1 cellular context compared by ENCODE assay signal in the genomic region with DNA sequence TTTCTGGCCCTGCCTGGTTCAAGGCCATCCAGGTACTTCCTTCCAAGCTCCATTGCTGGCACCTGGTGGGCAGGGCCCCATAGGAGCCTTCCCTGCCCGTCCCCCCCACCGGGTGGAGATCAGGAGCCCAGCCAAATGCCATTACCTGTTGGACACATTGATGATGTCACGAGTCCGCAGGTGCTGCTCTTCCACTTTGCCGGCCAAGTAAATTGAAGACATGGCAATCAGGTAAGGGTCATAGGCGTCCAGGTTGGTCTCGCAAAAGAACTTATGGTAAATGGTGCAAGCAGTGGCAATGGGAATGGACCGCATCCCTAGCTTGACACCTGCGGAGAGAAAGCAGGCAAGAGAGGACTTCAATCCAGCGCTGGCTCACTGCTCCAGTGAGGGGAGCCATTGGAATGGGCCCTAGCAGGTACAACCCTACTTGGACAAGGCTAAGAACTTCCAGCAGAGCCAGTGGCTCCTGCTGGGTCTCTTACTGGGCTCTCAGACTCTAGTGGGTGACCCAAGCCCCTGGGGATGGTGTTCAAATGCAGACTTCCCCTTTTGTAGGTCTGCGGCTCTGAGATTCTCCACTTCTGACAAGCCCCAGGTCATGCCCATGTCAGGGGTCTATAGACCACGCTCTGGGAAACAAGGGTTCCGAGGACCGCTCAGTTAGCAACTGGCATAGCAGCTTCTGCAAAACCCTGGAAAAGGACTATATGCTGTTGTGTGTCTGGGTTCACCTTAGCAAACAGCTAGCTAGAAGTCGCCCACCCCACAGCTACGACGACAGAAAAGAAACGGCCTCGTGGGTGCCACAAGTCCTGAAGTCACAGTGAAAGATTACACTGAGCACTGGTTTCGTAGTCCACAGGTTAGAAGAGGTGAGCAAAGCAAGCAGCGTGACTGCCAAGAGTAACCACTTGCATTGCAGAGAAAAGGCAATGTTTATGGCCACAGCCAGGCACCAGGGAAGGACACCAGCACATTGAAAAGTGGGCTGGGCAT.
TF ChIP-seq lines count a peak whose summit lies in the region.

No MANE protein-coding gene starts in this region.

TF ChIP-seq in GM23338, 12 proteins besides CTCF, POLR2A, EP300 and RAD21 (continued from another document):
- TF ChIP-seq, protein P1, sequence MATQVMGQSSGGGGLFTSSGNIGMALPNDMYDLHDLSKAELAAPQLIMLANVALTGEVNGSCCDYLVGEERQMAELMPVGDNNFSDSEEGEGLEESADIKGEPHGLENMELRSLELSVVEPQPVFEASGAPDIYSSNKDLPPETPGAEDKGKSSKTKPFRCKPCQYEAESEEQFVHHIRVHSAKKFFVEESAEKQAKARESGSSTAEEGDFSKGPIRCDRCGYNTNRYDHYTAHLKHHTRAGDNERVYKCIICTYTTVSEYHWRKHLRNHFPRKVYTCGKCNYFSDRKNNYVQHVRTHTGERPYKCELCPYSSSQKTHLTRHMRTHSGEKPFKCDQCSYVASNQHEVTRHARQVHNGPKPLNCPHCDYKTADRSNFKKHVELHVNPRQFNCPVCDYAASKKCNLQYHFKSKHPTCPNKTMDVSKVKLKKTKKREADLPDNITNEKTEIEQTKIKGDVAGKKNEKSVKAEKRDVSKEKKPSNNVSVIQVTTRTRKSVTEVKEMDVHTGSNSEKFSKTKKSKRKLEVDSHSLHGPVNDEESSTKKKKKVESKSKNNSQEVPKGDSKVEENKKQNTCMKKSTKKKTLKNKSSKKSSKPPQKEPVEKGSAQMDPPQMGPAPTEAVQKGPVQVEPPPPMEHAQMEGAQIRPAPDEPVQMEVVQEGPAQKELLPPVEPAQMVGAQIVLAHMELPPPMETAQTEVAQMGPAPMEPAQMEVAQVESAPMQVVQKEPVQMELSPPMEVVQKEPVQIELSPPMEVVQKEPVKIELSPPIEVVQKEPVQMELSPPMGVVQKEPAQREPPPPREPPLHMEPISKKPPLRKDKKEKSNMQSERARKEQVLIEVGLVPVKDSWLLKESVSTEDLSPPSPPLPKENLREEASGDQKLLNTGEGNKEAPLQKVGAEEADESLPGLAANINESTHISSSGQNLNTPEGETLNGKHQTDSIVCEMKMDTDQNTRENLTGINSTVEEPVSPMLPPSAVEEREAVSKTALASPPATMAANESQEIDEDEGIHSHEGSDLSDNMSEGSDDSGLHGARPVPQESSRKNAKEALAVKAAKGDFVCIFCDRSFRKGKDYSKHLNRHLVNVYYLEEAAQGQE (IDR thresholded peaks at IDR 0.05; ENCODE audit: unreplicated experiment), result no peak
- no peak for TF ChIP-seq CREB1 (CRISPR knock-in tag; IDR thresholded peaks at IDR 0.05; ENCODE audit: low read depth)
- TF ChIP-seq EZH2 (IDR thresholded peaks at IDR 0.05; ENCODE audit: low read depth, unreplicated experiment), result no peak
- TF ChIP-seq EZH2phosphoT487 (IDR thresholded peaks at IDR 0.05; ENCODE audit: unreplicated experiment), result no peak
- TF ChIP-seq JUNB (IDR thresholded peaks at IDR 0.05; ENCODE audit: unreplicated experiment), result no peak
- TF ChIP-seq POLR2AphosphoS5 (IDR thresholded peaks at IDR 0.05; ENCODE audit: low read depth), result no peak
- no peak for TF ChIP-seq ZNF331 (CRISPR knock-in tag; IDR thresholded peaks at IDR 0.05; ENCODE audit: low read depth)
- TF ChIP-seq, protein P2, sequence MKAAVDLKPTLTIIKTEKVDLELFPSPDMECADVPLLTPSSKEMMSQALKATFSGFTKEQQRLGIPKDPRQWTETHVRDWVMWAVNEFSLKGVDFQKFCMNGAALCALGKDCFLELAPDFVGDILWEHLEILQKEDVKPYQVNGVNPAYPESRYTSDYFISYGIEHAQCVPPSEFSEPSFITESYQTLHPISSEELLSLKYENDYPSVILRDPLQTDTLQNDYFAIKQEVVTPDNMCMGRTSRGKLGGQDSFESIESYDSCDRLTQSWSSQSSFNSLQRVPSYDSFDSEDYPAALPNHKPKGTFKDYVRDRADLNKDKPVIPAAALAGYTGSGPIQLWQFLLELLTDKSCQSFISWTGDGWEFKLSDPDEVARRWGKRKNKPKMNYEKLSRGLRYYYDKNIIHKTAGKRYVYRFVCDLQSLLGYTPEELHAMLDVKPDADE (IDR thresholded peaks at IDR 0.05), result no peak
- TF ChIP-seq, protein P3, sequence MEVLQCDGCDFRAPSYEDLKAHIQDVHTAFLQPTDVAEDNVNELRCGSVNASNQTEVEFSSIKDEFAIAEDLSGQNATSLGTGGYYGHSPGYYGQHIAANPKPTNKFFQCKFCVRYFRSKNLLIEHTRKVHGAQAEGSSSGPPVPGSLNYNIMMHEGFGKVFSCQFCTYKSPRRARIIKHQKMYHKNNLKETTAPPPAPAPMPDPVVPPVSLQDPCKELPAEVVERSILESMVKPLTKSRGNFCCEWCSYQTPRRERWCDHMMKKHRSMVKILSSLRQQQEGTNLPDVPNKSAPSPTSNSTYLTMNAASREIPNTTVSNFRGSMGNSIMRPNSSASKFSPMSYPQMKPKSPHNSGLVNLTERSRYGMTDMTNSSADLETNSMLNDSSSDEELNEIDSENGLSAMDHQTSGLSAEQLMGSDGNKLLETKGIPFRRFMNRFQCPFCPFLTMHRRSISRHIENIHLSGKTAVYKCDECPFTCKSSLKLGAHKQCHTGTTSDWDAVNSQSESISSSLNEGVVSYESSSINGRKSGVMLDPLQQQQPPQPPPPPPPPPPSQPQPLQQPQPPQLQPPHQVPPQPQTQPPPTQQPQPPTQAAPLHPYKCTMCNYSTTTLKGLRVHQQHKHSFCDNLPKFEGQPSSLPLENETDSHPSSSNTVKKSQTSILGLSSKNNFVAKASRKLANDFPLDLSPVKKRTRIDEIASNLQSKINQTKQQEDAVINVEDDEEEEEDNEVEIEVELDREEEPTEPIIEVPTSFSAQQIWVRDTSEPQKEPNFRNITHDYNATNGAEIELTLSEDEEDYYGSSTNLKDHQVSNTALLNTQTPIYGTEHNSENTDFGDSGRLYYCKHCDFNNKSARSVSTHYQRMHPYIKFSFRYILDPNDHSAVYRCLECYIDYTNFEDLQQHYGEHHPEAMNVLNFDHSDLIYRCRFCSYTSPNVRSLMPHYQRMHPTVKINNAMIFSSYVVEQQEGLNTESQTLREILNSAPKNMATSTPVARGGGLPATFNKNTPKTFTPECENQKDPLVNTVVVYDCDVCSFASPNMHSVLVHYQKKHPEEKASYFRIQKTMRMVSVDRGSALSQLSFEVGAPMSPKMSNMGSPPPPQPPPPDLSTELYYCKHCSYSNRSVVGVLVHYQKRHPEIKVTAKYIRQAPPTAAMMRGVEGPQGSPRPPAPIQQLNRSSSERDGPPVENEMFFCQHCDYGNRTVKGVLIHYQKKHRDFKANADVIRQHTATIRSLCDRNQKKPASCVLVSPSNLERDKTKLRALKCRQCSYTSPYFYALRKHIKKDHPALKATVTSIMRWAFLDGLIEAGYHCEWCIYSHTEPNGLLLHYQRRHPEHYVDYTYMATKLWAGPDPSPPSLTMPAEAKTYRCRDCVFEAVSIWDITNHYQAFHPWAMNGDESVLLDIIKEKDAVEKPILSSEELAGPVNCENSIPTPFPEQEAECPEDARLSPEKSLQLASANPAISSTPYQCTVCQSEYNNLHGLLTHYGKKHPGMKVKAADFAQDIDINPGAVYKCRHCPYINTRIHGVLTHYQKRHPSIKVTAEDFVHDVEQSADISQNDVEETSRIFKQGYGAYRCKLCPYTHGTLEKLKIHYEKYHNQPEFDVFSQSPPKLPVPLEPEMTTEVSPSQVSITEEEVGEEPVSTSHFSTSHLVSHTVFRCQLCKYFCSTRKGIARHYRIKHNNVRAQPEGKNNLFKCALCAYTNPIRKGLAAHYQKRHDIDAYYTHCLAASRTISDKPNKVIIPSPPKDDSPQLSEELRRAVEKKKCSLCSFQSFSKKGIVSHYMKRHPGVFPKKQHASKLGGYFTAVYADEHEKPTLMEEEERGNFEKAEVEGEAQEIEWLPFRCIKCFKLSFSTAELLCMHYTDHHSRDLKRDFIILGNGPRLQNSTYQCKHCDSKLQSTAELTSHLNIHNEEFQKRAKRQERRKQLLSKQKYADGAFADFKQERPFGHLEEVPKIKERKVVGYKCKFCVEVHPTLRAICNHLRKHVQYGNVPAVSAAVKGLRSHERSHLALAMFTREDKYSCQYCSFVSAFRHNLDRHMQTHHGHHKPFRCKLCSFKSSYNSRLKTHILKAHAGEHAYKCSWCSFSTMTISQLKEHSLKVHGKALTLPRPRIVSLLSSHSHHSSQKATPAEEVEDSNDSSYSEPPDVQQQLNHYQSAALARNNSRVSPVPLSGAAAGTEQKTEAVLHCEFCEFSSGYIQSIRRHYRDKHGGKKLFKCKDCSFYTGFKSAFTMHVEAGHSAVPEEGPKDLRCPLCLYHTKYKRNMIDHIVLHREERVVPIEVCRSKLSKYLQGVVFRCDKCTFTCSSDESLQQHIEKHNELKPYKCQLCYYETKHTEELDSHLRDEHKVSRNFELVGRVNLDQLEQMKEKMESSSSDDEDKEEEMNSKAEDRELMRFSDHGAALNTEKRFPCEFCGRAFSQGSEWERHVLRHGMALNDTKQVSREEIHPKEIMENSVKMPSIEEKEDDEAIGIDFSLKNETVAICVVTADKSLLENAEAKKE (CRISPR knock-in tag; IDR thresholded peaks at IDR 0.05), result no peak
- no peak for TF ChIP-seq NANOG (IDR thresholded peaks at IDR 0.05; ENCODE audit: borderline replicate concordance)
- TF ChIP-seq STAT1 (IDR thresholded peaks at IDR 0.05; ENCODE audit: unreplicated experiment), result no peak
TF ChIP-seq in GM23338: peak in this region for 0.
